In genomic region chr19:47745010-47745901, GRCh38 we compare ENCODE assay signal across 1 cellular context.
TF ChIP-seq lines count a peak whose summit lies in the region.

Gene NOP53, plus strand, starts transcription at chr19:47745546. Its CDS starts 14 bp downstream, at chr19:47745560.

TF ChIP-seq in HEK293, 187 proteins besides CTCF, POLR2A, EP300 and RAD21 (continued from another document):
- TF ChIP-seq BCL6B (tag by site-specific recombination; IDR thresholded peaks at IDR 0.05), result peak; percentile 74; the same call in 1 of the 2 replicates
- TF ChIP-seq PRDM6 (tag by site-specific recombination; IDR thresholded peaks at IDR 0.05), result no peak
- TF ChIP-seq ZFHX2 (tag by site-specific recombination; conservative IDR thresholded peaks at IDR 0.05), result peak; percentile 23; the same call in 1 of the 2 replicates
- 0 out of 2 replicates have a peak, but pooled peaks have one; percentile 25 for TF ChIP-seq KLF1 (tag by site-specific recombination; IDR thresholded peaks at IDR 0.05)
- no peak for TF ChIP-seq ZNF624 (tag by site-specific recombination; IDR thresholded peaks at IDR 0.05)
TF ChIP-seq in HEK293: peak in this region for 40.
